In genomic region chr13:40563350-40564125, GRCh38 we compare ENCODE assay signal across 1 cellular context.
TF ChIP-seq lines count a peak whose summit lies in the region.

No MANE protein-coding gene starts in this region.

TF ChIP-seq in H1, 55 proteins besides CTCF, POLR2A, EP300 and RAD21:
- TF ChIP-seq GABPA (IDR thresholded peaks at IDR 0.05; ENCODE audit: borderline replicate concordance, insufficient read depth, low read length), result no peak
- TF ChIP-seq KDM5A (IDR thresholded peaks at IDR 0.05; ENCODE audit: low read length), result no peak
- no peak for TF ChIP-seq BACH1 (IDR thresholded peaks at IDR 0.05; ENCODE audit: low read length)
- no peak for TF ChIP-seq RNF2 (IDR thresholded peaks at IDR 0.05; ENCODE audit: borderline replicate concordance, low read depth, low read length, missing control alignments, poor library complexity, severe bottlenecking)
- no peak for TF ChIP-seq MAFK (IDR thresholded peaks at IDR 0.05; ENCODE audit: low read depth, low read length)
- TF ChIP-seq SAP30 (IDR thresholded peaks at IDR 0.05; ENCODE audit: insufficient read depth, insufficient replicate concordance, low read length), result no peak
- no peak for TF ChIP-seq TBP (IDR thresholded peaks at IDR 0.05; ENCODE audit: low read depth, low read length)
- TF ChIP-seq TEAD4 (IDR thresholded peaks at IDR 0.05; ENCODE audit: low read depth, low read length), result no peak
- TF ChIP-seq SP4 (IDR thresholded peaks at IDR 0.05; ENCODE audit: low read length), result no peak
- no peak for TF ChIP-seq SIX5 (IDR thresholded peaks at IDR 0.05; ENCODE audit: low read depth, low read length)
- TF ChIP-seq PHF8 (conservative IDR thresholded peaks at IDR 0.05; ENCODE audit: low read depth, low read length), result no peak
- TF ChIP-seq SP2 (IDR thresholded peaks at IDR 0.05; ENCODE audit: low read length), result no peak
- no peak for TF ChIP-seq SIN3A (conservative IDR thresholded peaks at IDR 0.05 in 1 of 2, IDR thresholded peaks at IDR 0.05 in 1 of 2; ENCODE audit: low read depth in 1 of 2, low read length in 2 of 2)
- no peak for TF ChIP-seq BRCA1 (IDR thresholded peaks at IDR 0.05; ENCODE audit: low read depth, low read length)
- TF ChIP-seq USF2 (IDR thresholded peaks at IDR 0.05; ENCODE audit: low read length), result no peak
- no peak for TF ChIP-seq YY1 (IDR thresholded peaks at IDR 0.05; ENCODE audit: low read depth, low read length)
- TF ChIP-seq SP1 (IDR thresholded peaks at IDR 0.05; ENCODE audit: low read depth, low read length), result no peak
- no peak for TF ChIP-seq RBBP5 (IDR thresholded peaks at IDR 0.05; ENCODE audit: borderline replicate concordance, low read depth, low read length)
- no peak for TF ChIP-seq TAF7 (optimal IDR thresholded peaks at IDR 0.05; ENCODE audit: borderline replicate concordance, low read depth, low read length)
